1 cellular context compared by ENCODE assay signal in the genomic region with DNA sequence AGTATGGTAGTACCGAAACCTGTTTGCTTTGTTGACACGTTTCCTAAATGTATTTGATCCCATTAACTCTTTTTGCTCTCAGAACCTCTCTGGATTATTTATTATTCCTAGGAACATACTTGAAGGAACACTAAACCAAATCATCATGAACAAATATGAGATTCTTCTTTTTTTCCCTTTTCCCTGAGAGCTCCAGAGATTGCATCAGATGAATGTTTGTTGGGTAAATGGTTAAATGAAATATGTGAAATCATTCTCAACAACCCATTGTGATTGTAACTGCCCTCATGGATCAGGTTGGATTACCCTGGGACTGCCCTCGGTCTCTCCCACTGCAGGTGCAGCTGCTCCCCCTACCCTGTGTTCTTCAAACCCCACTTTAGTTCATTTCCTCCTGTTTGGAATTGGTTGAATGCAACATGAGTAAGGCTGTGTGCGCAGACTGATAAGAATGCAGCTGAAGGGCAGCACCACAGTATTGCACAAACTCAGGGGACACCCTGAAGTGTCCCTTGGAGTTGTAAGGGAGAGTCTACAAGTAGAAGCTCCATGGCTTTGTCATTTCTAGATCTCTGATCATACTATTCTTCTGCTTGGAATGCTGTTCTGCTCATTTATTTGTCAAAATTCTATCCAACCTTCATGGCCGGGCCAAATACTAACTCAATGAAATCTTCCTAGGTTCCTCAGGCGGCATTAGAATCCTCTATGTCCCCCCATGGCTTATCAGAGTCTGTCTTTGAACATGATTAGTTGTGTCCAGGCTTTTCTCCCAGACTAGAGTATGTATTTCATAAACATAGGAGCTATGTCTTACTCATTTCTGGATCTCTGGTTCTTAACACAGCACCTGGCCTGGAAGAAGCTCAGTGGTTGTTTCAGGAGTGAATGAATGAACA.
A peak's percentile ranks its signal among the peaks of the same experiment; 100 is the strongest.
TF ChIP-seq lines count a peak whose summit lies in the region.

No MANE protein-coding gene starts in this region.

TF ChIP-seq in K562, 482 proteins besides CTCF, POLR2A, EP300 and RAD21 (continued from another document and continues in another):
- TF ChIP-seq CCAR2 (IDR thresholded peaks at IDR 0.05; ENCODE audit: low read depth, low read length) = no peak
- no peak for TF ChIP-seq MCM5 (IDR thresholded peaks at IDR 0.05; ENCODE audit: low read depth)
- 0 out of 2 replicates have a peak, but pooled peaks have one; percentile 34 for TF ChIP-seq ZNF584 (CRISPR knock-in tag; IDR thresholded peaks at IDR 0.05; ENCODE audit: low read depth)
- no peak for TF ChIP-seq HDGF (IDR thresholded peaks at IDR 0.05)
- TF ChIP-seq MAFF (IDR thresholded peaks at IDR 0.05; ENCODE audit: low read length) = no peak; the same call in 1 of the 2 replicates
- no peak for TF ChIP-seq NUFIP1 (IDR thresholded peaks at IDR 0.05; ENCODE audit: partially characterized antibody)
- TF ChIP-seq JUND (IDR thresholded peaks at IDR 0.05; ENCODE audit: borderline replicate concordance, low read depth, low read length) = peak; percentile 81
- peak; percentile 81; the same call in 1 of the 3 replicates for TF ChIP-seq JUND (tag; IDR thresholded peaks at IDR 0.05; ENCODE audit: borderline replicate concordance, low read depth, low read length)
- TF ChIP-seq, protein P1, sequence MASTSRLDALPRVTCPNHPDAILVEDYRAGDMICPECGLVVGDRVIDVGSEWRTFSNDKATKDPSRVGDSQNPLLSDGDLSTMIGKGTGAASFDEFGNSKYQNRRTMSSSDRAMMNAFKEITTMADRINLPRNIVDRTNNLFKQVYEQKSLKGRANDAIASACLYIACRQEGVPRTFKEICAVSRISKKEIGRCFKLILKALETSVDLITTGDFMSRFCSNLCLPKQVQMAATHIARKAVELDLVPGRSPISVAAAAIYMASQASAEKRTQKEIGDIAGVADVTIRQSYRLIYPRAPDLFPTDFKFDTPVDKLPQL (IDR thresholded peaks at IDR 0.05; ENCODE audit: extremely low read depth, insufficient read length) = no peak
- no peak for TF ChIP-seq KDM5B (IDR thresholded peaks at IDR 0.05; ENCODE audit: insufficient replicate concordance, low read depth, low read length)
- peak; percentile 63 for TF ChIP-seq TOE1 (IDR thresholded peaks at IDR 0.05; ENCODE audit: borderline replicate concordance)
- no peak for TF ChIP-seq TOE1 (CRISPR knock-in tag; IDR thresholded peaks at IDR 0.05; ENCODE audit: borderline replicate concordance, low read depth)
- TF ChIP-seq CSDE1 (IDR thresholded peaks at IDR 0.05) = 0 out of 4 replicates have a peak, but pooled peaks of 1 of the 2 experiments have one; percentile 53
- TF ChIP-seq ZNF121 (CRISPR knock-in tag; conservative IDR thresholded peaks at IDR 0.05) = no peak
- TF ChIP-seq HDAC3 (IDR thresholded peaks at IDR 0.05; ENCODE audit: borderline replicate concordance, partially characterized antibody) = peak; percentile 60
- TF ChIP-seq FOXK1 (CRISPR knock-in tag; IDR thresholded peaks at IDR 0.05; ENCODE audit: borderline replicate concordance) = 0 out of 2 replicates have a peak, but pooled peaks have one; percentile 50
- no peak for TF ChIP-seq SP2 (IDR thresholded peaks at IDR 0.05; ENCODE audit: extremely low read depth, low read depth, low read length, poor library complexity, severe bottlenecking)
- no peak; the same call in 1 of the 2 replicates for TF ChIP-seq MYBL2 (IDR thresholded peaks at IDR 0.05; ENCODE audit: low read depth)
- TF ChIP-seq MYBL2 (CRISPR knock-in tag; IDR thresholded peaks at IDR 0.05; ENCODE audit: borderline replicate concordance) = no peak
- no peak; the same call in 1 of the 2 replicates for TF ChIP-seq GATAD2B (IDR thresholded peaks at IDR 0.05; ENCODE audit: borderline replicate concordance)
- TF ChIP-seq ZFP36 (IDR thresholded peaks at IDR 0.05; ENCODE audit: low read depth, low read length, partially characterized antibody) = no peak
- peak; percentile 90 for TF ChIP-seq ATF7 (IDR thresholded peaks at IDR 0.05)
- no peak for TF ChIP-seq NELFE (IDR thresholded peaks at IDR 0.05; ENCODE audit: insufficient read depth, insufficient read length)
- no peak; the same call in none of the 2 replicates for TF ChIP-seq TARDBP (IDR thresholded peaks at IDR 0.05)
- TF ChIP-seq, protein P2, sequence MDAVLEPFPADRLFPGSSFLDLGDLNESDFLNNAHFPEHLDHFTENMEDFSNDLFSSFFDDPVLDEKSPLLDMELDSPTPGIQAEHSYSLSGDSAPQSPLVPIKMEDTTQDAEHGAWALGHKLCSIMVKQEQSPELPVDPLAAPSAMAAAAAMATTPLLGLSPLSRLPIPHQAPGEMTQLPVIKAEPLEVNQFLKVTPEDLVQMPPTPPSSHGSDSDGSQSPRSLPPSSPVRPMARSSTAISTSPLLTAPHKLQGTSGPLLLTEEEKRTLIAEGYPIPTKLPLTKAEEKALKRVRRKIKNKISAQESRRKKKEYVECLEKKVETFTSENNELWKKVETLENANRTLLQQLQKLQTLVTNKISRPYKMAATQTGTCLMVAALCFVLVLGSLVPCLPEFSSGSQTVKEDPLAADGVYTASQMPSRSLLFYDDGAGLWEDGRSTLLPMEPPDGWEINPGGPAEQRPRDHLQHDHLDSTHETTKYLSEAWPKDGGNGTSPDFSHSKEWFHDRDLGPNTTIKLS (IDR thresholded peaks at IDR 0.05; ENCODE audit: borderline replicate concordance, low read depth) = peak; percentile 55; the same call in 1 of the 2 replicates
- peak; percentile 84 for TF ChIP-seq NCOR1 (IDR thresholded peaks at IDR 0.05)
- TF ChIP-seq, protein P3, sequence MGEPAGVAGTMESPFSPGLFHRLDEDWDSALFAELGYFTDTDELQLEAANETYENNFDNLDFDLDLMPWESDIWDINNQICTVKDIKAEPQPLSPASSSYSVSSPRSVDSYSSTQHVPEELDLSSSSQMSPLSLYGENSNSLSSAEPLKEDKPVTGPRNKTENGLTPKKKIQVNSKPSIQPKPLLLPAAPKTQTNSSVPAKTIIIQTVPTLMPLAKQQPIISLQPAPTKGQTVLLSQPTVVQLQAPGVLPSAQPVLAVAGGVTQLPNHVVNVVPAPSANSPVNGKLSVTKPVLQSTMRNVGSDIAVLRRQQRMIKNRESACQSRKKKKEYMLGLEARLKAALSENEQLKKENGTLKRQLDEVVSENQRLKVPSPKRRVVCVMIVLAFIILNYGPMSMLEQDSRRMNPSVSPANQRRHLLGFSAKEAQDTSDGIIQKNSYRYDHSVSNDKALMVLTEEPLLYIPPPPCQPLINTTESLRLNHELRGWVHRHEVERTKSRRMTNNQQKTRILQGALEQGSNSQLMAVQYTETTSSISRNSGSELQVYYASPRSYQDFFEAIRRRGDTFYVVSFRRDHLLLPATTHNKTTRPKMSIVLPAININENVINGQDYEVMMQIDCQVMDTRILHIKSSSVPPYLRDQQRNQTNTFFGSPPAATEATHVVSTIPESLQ (CRISPR knock-in tag; IDR thresholded peaks at IDR 0.05) = no peak
- no peak for TF ChIP-seq ZNF347 (CRISPR knock-in tag; IDR thresholded peaks at IDR 0.05; ENCODE audit: low read depth)
- 0 out of 4 replicates have a peak, but pooled peaks of 1 of the 2 experiments have one; percentile 51 for TF ChIP-seq NONO (IDR thresholded peaks at IDR 0.05; ENCODE audit: low read depth in 2 of 2, low read length in 1 of 2)
- peak; percentile 83; the same call in 1 of the 2 replicates for TF ChIP-seq MTA3 (IDR thresholded peaks at IDR 0.05; ENCODE audit: borderline replicate concordance)
- TF ChIP-seq FOSL1 (tag; conservative IDR thresholded peaks at IDR 0.05) = peak; percentile 93
- TF ChIP-seq SRSF7 (optimal IDR thresholded peaks at IDR 0.05; ENCODE audit: low read depth, low read length) = no peak
- TF ChIP-seq GATAD2A (IDR thresholded peaks at IDR 0.05) = peak; percentile 86; the same call in 1 of the 2 replicates
- TF ChIP-seq ZNF24 (IDR thresholded peaks at IDR 0.05) = peak; percentile 84
- no peak for TF ChIP-seq SMAD3 (CRISPR knock-in tag; conservative IDR thresholded peaks at IDR 0.05)
- TF ChIP-seq, protein P4, sequence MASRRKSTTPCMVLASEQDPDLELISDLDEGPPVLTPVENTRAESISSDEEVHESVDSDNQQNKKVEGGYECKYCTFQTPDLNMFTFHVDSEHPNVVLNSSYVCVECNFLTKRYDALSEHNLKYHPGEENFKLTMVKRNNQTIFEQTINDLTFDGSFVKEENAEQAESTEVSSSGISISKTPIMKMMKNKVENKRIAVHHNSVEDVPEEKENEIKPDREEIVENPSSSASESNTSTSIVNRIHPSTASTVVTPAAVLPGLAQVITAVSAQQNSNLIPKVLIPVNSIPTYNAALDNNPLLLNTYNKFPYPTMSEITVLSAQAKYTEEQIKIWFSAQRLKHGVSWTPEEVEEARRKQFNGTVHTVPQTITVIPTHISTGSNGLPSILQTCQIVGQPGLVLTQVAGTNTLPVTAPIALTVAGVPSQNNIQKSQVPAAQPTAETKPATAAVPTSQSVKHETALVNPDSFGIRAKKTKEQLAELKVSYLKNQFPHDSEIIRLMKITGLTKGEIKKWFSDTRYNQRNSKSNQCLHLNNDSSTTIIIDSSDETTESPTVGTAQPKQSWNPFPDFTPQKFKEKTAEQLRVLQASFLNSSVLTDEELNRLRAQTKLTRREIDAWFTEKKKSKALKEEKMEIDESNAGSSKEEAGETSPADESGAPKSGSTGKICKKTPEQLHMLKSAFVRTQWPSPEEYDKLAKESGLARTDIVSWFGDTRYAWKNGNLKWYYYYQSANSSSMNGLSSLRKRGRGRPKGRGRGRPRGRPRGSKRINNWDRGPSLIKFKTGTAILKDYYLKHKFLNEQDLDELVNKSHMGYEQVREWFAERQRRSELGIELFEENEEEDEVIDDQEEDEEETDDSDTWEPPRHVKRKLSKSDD (conservative IDR thresholded peaks at IDR 0.05; ENCODE audit: low read length) = 0 out of 2 replicates have a peak, but pooled peaks have one; percentile 24
- no peak for TF ChIP-seq GABPB1 (CRISPR knock-in tag; IDR thresholded peaks at IDR 0.05)
- peak; percentile 70 for TF ChIP-seq CTBP1 (IDR thresholded peaks at IDR 0.05; ENCODE audit: borderline replicate concordance)
- TF ChIP-seq ZNF197 (CRISPR knock-in tag; IDR thresholded peaks at IDR 0.05; ENCODE audit: low read depth) = peak; percentile 60; the same call in 1 of the 2 replicates
- no peak for TF ChIP-seq KLF1 (tag; IDR thresholded peaks at IDR 0.05)
- no peak for TF ChIP-seq ZNF561 (CRISPR knock-in tag; conservative IDR thresholded peaks at IDR 0.05)
- peak; percentile 68; the same call in 1 of the 2 replicates for TF ChIP-seq DMBX1 (CRISPR knock-in tag; IDR thresholded peaks at IDR 0.05; ENCODE audit: borderline replicate concordance)
- TF ChIP-seq ZNF41 (CRISPR knock-in tag; conservative IDR thresholded peaks at IDR 0.05) = no peak
- TF ChIP-seq HOXB6 (CRISPR knock-in tag; IDR thresholded peaks at IDR 0.05; ENCODE audit: borderline replicate concordance) = no peak
- TF ChIP-seq, protein P5, sequence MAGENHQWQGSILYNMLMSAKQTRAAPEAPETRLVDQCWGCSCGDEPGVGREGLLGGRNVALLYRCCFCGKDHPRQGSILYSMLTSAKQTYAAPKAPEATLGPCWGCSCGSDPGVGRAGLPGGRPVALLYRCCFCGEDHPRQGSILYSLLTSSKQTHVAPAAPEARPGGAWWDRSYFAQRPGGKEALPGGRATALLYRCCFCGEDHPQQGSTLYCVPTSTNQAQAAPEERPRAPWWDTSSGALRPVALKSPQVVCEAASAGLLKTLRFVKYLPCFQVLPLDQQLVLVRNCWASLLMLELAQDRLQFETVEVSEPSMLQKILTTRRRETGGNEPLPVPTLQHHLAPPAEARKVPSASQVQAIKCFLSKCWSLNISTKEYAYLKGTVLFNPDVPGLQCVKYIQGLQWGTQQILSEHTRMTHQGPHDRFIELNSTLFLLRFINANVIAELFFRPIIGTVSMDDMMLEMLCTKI (IDR thresholded peaks at IDR 0.05; ENCODE audit: partially characterized antibody) = no peak
- TF ChIP-seq ZNF217 (CRISPR knock-in tag; IDR thresholded peaks at IDR 0.05) = no peak
- TF ChIP-seq SAP30 (IDR thresholded peaks at IDR 0.05; ENCODE audit: borderline replicate concordance, insufficient read depth, low read depth, low read length, poor library complexity, severe bottlenecking) = no peak
- TF ChIP-seq ELF1 (tag; IDR thresholded peaks at IDR 0.05) = no peak
- TF ChIP-seq TRIM24 (IDR thresholded peaks at IDR 0.05) = peak; percentile 92 to 95
- TF ChIP-seq, protein P6, sequence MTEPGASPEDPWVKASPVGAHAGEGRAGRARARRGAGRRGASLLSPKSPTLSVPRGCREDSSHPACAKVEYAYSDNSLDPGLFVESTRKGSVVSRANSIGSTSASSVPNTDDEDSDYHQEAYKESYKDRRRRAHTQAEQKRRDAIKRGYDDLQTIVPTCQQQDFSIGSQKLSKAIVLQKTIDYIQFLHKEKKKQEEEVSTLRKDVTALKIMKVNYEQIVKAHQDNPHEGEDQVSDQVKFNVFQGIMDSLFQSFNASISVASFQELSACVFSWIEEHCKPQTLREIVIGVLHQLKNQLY (CRISPR knock-in tag; conservative IDR thresholded peaks at IDR 0.05) = 0 out of 4 replicates have a peak, but pooled peaks of 1 of the 2 experiments have one; percentile 55
- TF ChIP-seq, protein P7, sequence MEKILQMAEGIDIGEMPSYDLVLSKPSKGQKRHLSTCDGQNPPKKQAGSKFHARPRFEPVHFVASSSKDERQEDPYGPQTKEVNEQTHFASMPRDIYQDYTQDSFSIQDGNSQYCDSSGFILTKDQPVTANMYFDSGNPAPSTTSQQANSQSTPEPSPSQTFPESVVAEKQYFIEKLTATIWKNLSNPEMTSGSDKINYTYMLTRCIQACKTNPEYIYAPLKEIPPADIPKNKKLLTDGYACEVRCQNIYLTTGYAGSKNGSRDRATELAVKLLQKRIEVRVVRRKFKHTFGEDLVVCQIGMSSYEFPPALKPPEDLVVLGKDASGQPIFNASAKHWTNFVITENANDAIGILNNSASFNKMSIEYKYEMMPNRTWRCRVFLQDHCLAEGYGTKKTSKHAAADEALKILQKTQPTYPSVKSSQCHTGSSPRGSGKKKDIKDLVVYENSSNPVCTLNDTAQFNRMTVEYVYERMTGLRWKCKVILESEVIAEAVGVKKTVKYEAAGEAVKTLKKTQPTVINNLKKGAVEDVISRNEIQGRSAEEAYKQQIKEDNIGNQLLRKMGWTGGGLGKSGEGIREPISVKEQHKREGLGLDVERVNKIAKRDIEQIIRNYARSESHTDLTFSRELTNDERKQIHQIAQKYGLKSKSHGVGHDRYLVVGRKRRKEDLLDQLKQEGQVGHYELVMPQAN (IDR thresholded peaks at IDR 0.05; ENCODE audit: borderline replicate concordance) = no peak
- TF ChIP-seq PHF20 (IDR thresholded peaks at IDR 0.05; ENCODE audit: partially characterized antibody) = no peak
